ENCODE assay signal across 9 cellular contexts in the genomic region with DNA sequence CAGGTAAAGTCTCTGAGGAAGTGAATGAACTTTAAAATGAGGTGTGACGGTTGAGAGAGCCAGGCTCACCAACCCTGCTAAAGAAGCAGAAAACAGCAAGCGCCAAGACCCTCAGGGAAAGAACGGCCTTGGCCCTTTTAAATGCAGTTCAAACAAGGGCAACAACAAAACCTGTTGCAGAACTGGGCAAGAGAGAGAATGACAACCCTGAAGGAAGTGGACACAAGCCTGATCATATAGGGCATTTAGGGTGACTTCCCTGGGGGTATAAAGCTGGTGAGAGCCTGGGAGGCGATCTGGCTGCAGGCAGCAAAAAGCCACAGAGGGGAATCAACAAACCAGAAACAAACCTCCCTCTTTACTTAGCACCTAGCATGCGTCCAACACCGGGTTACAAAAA. TPM values are rescaled to one million over a fixed set of nuclear protein-coding genes. Genes with fewer than 3 reads are reported as not detected.
A peak's percentile ranks its signal among the peaks of the same experiment; 100 is the strongest.
DNase-seq lines count a peak whose midpoint lies in the region; ATAC-seq, FAIRE-seq and TF ChIP-seq lines count a peak whose summit lies in the region.
"Had no signal": no experiment of that assay in that cellular context is flagged by ENCODE, and none has a peak within 500 bp of the region (broad histone marks: within the 10 kb centered on the region; RNA-seq: fewer than 3 reads in every experiment).

No MANE protein-coding gene starts in this region.

- H3K27ac ChIP-seq in GM23338 (ENCODE audit: low read depth) (no peak overlapping the region), skin epidermis (peak overlapping the region in 14 of 21 experiments; percentile 5 to 94 (median 88))

- ATAC-seq in GM23338 (no peak), activated B cell treated with CpG ODN at 0.5 μM for 24 hours (ENCODE audit: low read depth) (no peak)

- H2AFZ ChIP-seq in GM23338, result no peak overlapping the region; the same call in 1 of the 2 replicates

- 0 out of 2 replicates have a peak, but pooled peaks cover 6% of the 10 kb centered on the region for H3F3A ChIP-seq in GM23338 (replicated peaks; ENCODE audit: low read depth)

- CTCF ChIA-PET in activated B cell treated with CpG ODN at 0.5 μM for 24 hours (lab: Charles Lee), result no interaction called here

- H3K4me3 ChIP-seq in GM23338, result peak overlapping the region; percentile 85
- H3K4me3 ChIP-seq in skin epidermis, result peak overlapping the region; percentile 46 to 74 (median 54)

- H3K4me1 Mint-ChIP-seq in GM23338 (peaks cover 10% of the 10 kb centered on the region; the same call in 2 of the 3 replicates), activated B cell treated with CpG ODN at 0.5 μM for 24 hours (peaks cover 34% of the 10 kb centered on the region), glutamatergic neuron (ENCODE audit: low read depth, unreplicated experiment) (peaks cover 23% of the 10 kb centered on the region)

- no peak overlapping the region; the same call in 1 of the 2 replicates for H3K27ac Mint-ChIP-seq in GM23338
- H3K27ac Mint-ChIP-seq in activated B cell treated with CpG ODN at 0.5 μM for 24 hours, result peak overlapping the region; percentile 89
- peak overlapping the region; percentile 90 for H3K27ac Mint-ChIP-seq in glutamatergic neuron (ENCODE audit: unreplicated experiment)

- intact Hi-C loops in activated B cell treated with CpG ODN at 0.5 μM for 24 hours (cut with micrococcal nuclease), result loop anchor here (1.0 to 10.0 kb wide), 7 partner anchors 255 to 1858 kb away; a partner anchor contains a TSS

- no peaks in the 10 kb centered on the region; the same call in 2 of the 3 replicates for H3K9me3 Mint-ChIP-seq in GM23338
- peaks cover 3% of the 10 kb centered on the region for H3K9me3 Mint-ChIP-seq in activated B cell treated with CpG ODN at 0.5 μM for 24 hours
- peaks cover 3% of the 10 kb centered on the region for H3K9me3 Mint-ChIP-seq in glutamatergic neuron (ENCODE audit: unreplicated experiment)

- no peaks in the 10 kb centered on the region for H4K20me1 ChIP-seq in GM23338 (replicated peaks; ENCODE audit: insufficient read depth)

- no peaks in the 10 kb centered on the region for H3K36me3 ChIP-seq in GM23338 (ENCODE audit: insufficient read depth)

- peaks cover 8% of the 10 kb centered on the region for H3K4me1 ChIP-seq in GM23338 (ENCODE audit: insufficient read depth)

- TF ChIP-seq CTCF in GM23338 (conservative IDR thresholded peaks at IDR 0.05; ENCODE audit: low read depth in 2 of 2) (no peak), activated B cell treated with CpG ODN at 0.5 μM for 24 hours (IDR thresholded peaks at IDR 0.05) (no peak), glutamatergic neuron (IDR thresholded peaks at IDR 0.05; ENCODE audit: partially characterized antibody, unreplicated experiment) (no peak)

- POLR2A ChIA-PET in activated B cell treated with CpG ODN at 0.5 μM for 24 hours (lab: Charles Lee), result interaction anchor here (0.8 kb wide), 1 partner anchor 255 kb away, joined by 3 read pairs; no protein-coding TSS in a partner anchor

- no peaks in the 10 kb centered on the region for H3K9me2 ChIP-seq in GM23338 (ENCODE audit: insufficient read depth)

- H3K36me3 Mint-ChIP-seq in GM23338 (ENCODE audit: low read depth) (no peaks in the 10 kb centered on the region; the same call in 2 of the 3 replicates), activated B cell treated with CpG ODN at 0.5 μM for 24 hours (ENCODE audit: low read depth) (peaks cover 2% of the 10 kb centered on the region), glutamatergic neuron (ENCODE audit: unreplicated experiment) (no peaks in the 10 kb centered on the region)

- H3K27me3 Mint-ChIP-seq in GM23338 (ENCODE audit: insufficient read depth, low read depth, poor library complexity) (peaks cover 4% of the 10 kb centered on the region), activated B cell treated with CpG ODN at 0.5 μM for 24 hours (no peaks in the 10 kb centered on the region), glutamatergic neuron (ENCODE audit: unreplicated experiment) (peaks cover 2% of the 10 kb centered on the region)

- H3K79me2 ChIP-seq in GM23338 (replicated peaks; ENCODE audit: insufficient read depth), result peaks cover 6% of the 10 kb centered on the region; the same call in 1 of the 2 replicates

- H3K27me3 ChIP-seq in GM23338 (ENCODE audit: insufficient read depth), result no peaks in the 10 kb centered on the region

- H3K4me2 ChIP-seq in GM23338, result peak overlapping the region; percentile 81

- H3K4me3 Mint-ChIP-seq in GM23338, result peak overlapping the region; percentile 94
- H3K4me3 Mint-ChIP-seq in activated B cell treated with CpG ODN at 0.5 μM for 24 hours, result peak overlapping the region; percentile 93
- H3K4me3 Mint-ChIP-seq in glutamatergic neuron (ENCODE audit: unreplicated experiment), result peak overlapping the region; percentile 94

- DNase-seq in GM23338 (ENCODE audit: low spot score), result no peak
- no peak for DNase-seq in activated B cell treated with CpG ODN at 0.5 μM for 24 hours
- DNase-seq in glutamatergic neuron, result no peak
- DNase-seq in 8988T, result no peak
- no peak for DNase-seq in ureter (ENCODE audit: low spot score)
- DNase-seq in T1000 (lab: John Stamatoyannopoulos, UW), result no peak
- DNase-seq in frontal cortex (ENCODE audit: low spot score in 2 of 2), result no peak

- no peak for FAIRE-seq in frontal cortex (lab: Jason Lieb, UNC)
- FAIRE-seq: TTC549 had no signal

TF ChIP-seq in GM23338, 12 proteins besides CTCF, POLR2A, EP300 and RAD21 (continues in another document):
- TF ChIP-seq ZNF331 (CRISPR knock-in tag; IDR thresholded peaks at IDR 0.05; ENCODE audit: low read depth), result no peak
- TF ChIP-seq, protein P1, sequence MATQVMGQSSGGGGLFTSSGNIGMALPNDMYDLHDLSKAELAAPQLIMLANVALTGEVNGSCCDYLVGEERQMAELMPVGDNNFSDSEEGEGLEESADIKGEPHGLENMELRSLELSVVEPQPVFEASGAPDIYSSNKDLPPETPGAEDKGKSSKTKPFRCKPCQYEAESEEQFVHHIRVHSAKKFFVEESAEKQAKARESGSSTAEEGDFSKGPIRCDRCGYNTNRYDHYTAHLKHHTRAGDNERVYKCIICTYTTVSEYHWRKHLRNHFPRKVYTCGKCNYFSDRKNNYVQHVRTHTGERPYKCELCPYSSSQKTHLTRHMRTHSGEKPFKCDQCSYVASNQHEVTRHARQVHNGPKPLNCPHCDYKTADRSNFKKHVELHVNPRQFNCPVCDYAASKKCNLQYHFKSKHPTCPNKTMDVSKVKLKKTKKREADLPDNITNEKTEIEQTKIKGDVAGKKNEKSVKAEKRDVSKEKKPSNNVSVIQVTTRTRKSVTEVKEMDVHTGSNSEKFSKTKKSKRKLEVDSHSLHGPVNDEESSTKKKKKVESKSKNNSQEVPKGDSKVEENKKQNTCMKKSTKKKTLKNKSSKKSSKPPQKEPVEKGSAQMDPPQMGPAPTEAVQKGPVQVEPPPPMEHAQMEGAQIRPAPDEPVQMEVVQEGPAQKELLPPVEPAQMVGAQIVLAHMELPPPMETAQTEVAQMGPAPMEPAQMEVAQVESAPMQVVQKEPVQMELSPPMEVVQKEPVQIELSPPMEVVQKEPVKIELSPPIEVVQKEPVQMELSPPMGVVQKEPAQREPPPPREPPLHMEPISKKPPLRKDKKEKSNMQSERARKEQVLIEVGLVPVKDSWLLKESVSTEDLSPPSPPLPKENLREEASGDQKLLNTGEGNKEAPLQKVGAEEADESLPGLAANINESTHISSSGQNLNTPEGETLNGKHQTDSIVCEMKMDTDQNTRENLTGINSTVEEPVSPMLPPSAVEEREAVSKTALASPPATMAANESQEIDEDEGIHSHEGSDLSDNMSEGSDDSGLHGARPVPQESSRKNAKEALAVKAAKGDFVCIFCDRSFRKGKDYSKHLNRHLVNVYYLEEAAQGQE (IDR thresholded peaks at IDR 0.05; ENCODE audit: unreplicated experiment), result no peak
- TF ChIP-seq ZNF114 (CRISPR knock-in tag; IDR thresholded peaks at IDR 0.05), result no peak
- no peak for TF ChIP-seq NANOG (IDR thresholded peaks at IDR 0.05; ENCODE audit: borderline replicate concordance)
- TF ChIP-seq STAT1 (IDR thresholded peaks at IDR 0.05; ENCODE audit: unreplicated experiment), result no peak

RNA-seq across cellular contexts. Expression of a gene that starts 1.0 kb away (rescaled TPM):
- total RNA-seq in GM23338 (2014; rRNA removed; shearing (Covaris generic)), result 6.2 and 7.5 TPM in 2 replicates
- polyA plus RNA-seq in GM23338 (2016; fragmentation: Nextera tagmentation; extraction: Ambion mirVana), result 7.2 and 7.3 TPM in 2 replicates
- total RNA-seq in activated B cell treated with CpG ODN at 0.5 μM for 24 hours, result 12.2 and 14.1 TPM in 2 replicates
- 41.3 TPM for total RNA-seq in glutamatergic neuron (ENCODE audit: unreplicated experiment)
- total RNA-seq in ureter, result 21.4 TPM
- 4.1 TPM for total RNA-seq in frontal cortex
